25 cellular contexts compared by ENCODE assay signal in genomic region chr6:33335916-33336315, GRCh38.
"Had no signal": no experiment of that assay in that cellular context is flagged by ENCODE, and none has a peak within 500 bp of the region (broad histone marks: within the 10 kb centered on the region; RNA-seq: fewer than 3 reads in every experiment).

No MANE protein-coding gene starts in this region.

- FAIRE-seq: frontal cortex, kidney had no signal

- H3K4me2 ChIP-seq: neural progenitor cell had no signal

- H3K27me3 ChIP-seq: dorsolateral prefrontal cortex, left lung, neural progenitor cell, right atrium auricular region, suprapubic skin, transverse colon, upper lobe of right lung, uterus had no signal

- H3K9me3 Mint-ChIP-seq: mesothelial cell of epicardium; naive thymus-derived CD4-positive, alpha-beta T cell; nephron; neural progenitor cell; stimulated activated effector memory CD8-positive, alpha-beta T cell treated with anti-CD3 and anti-CD28 coated beads, Interleukin-12 subunit alpha, Interleukin-12 subunit beta, amount 100 ng/mL, for 72 hours; stimulated activated naive CD8-positive, alpha-beta T cell treated with anti-CD3 and anti-CD28 coated beads, Interleukin-15, Interleukin-2, amounts not matched to agents 100 ng/mL and 50 ng/mL, for 24 hours had no signal

- H2AFZ ChIP-seq: neural progenitor cell, parathyroid adenoma had no signal

- H3K27ac ChIP-seq: dorsolateral prefrontal cortex, left lung, neural progenitor cell, parathyroid adenoma, right atrium auricular region, suprapubic skin, transverse colon, upper lobe of right lung, uterus had no signal

- H3K27ac Mint-ChIP-seq: mesothelial cell of epicardium, nephron, progenitor cell of endocrine pancreas had no signal

- H3K79me2 ChIP-seq: parathyroid adenoma had no signal

- H3K9me3 ChIP-seq: left lung, mucosa of descending colon, right atrium auricular region, suprapubic skin, transverse colon, upper lobe of right lung, uterus had no signal

- H3K9ac ChIP-seq: neural progenitor cell, parathyroid adenoma had no signal

- H3K4me3 Mint-ChIP-seq: mesothelial cell of epicardium; naive thymus-derived CD4-positive, alpha-beta T cell; nephron; neural progenitor cell; stimulated activated effector memory CD8-positive, alpha-beta T cell treated with anti-CD3 and anti-CD28 coated beads, Interleukin-12 subunit alpha, Interleukin-12 subunit beta, amount 100 ng/mL, for 72 hours; stimulated activated naive CD8-positive, alpha-beta T cell treated with anti-CD3 and anti-CD28 coated beads, Interleukin-15, Interleukin-2, amounts not matched to agents 100 ng/mL and 50 ng/mL, for 24 hours had no signal

- H3K4me3 ChIP-seq: dorsolateral prefrontal cortex, left lung, mucosa of descending colon, neural progenitor cell, right atrium auricular region, suprapubic skin, transverse colon, upper lobe of right lung, uterus had no signal

- H3K36me3 Mint-ChIP-seq: mesothelial cell of epicardium, neural progenitor cell had no signal

- H3K4me1 ChIP-seq: left lung, neural progenitor cell, parathyroid adenoma, right atrium auricular region, suprapubic skin, transverse colon, upper lobe of right lung, uterus had no signal

- H3K36me3 ChIP-seq: left lung, neural progenitor cell, right atrium auricular region, suprapubic skin, transverse colon, upper lobe of right lung, uterus had no signal

- H3K4me1 Mint-ChIP-seq: mesothelial cell of epicardium, nephron, neural progenitor cell had no signal

- H3K27me3 Mint-ChIP-seq: progenitor cell of endocrine pancreas; stimulated activated naive CD8-positive, alpha-beta T cell treated with anti-CD3 and anti-CD28 coated beads, Interleukin-15, Interleukin-2, amounts not matched to agents 100 ng/mL and 50 ng/mL, for 24 hours had no signal

- DNase-seq: cortex of kidney; dorsolateral prefrontal cortex; effector CD4-positive, alpha-beta T cell; head of caudate nucleus; kidney; left lung; mesenchymal stem cell; mucosa of descending colon; naive thymus-derived CD4-positive, alpha-beta T cell; stimulated activated CD4-positive, alpha-beta T cell treated with anti-CD3 and anti-CD28 coated beads, Interleukin-2, amount 100 ng/mL, for 24 hours; stimulated activated CD4-positive, alpha-beta T cell treated with anti-CD3 and anti-CD28 coated beads, Interleukin-4, amount 100 ng/mL, for 24 hours; transverse colon; upper lobe of right lung; uterus had no signal

- ATAC-seq: left lung; mucosa of descending colon; naive thymus-derived CD4-positive, alpha-beta T cell; sciatic nerve; stimulated activated effector memory CD8-positive, alpha-beta T cell treated with anti-CD3 and anti-CD28 coated beads, Interleukin-12 subunit alpha, Interleukin-12 subunit beta, amount 100 ng/mL, for 72 hours; upper lobe of right lung had no signal
